5 cellular contexts compared by ENCODE assay signal in genomic region chr6:92893741-92894140, GRCh38.
"Had no signal": no experiment of that assay in that cellular context is flagged by ENCODE, and none has a peak within 500 bp of the region (broad histone marks: within the 10 kb centered on the region; RNA-seq: fewer than 3 reads in every experiment).

No MANE protein-coding gene starts in this region.

- DNase-seq: H9, HFFc6, IMR-90 had no signal

- H2AFZ ChIP-seq: GM23338 had no signal

- H3K27ac Mint-ChIP-seq: GM23338, H9, HFFc6 had no signal

- H3K4me3 Mint-ChIP-seq: GM23338, H9, HFFc6 had no signal

- ATAC-seq: GM23338, HCT116 had no signal

- H3K4me3 ChIP-seq: GM23338 had no signal

- H3K9me3 Mint-ChIP-seq: GM23338, H9 had no signal

- H3K4me2 ChIP-seq: GM23338 had no signal
